8 cellular contexts compared by ENCODE assay signal in genomic region chr3:114056130-114057010, GRCh38. TPM values are rescaled to one million over a fixed set of nuclear protein-coding genes. Genes with fewer than 3 reads are reported as not detected.
DNase-seq lines count a peak whose midpoint lies in the region; ATAC-seq and TF ChIP-seq lines count a peak whose summit lies in the region.

TSS of gene CCDC191 (minus strand) at chr3:114056526. CDS start at chr3:114056466, 60 bp downstream.
TSS of gene QTRT2 (plus strand) at chr3:114056737. CDS start at chr3:114065258, 8,521 bp downstream.

- no peaks in the 10 kb centered on the region for H3K36me3 ChIP-seq in smooth muscle cell (ENCODE audit: low read depth)

- under 1% methylated on average over 49 of the region's 49 CpGs for WGBS in smooth muscle cell (ENCODE audit: low lambda C conversion rate)

- H3K27me3 Mint-ChIP-seq in WTC11 (ENCODE audit: low read depth), result no peaks in the 10 kb centered on the region; the same call in 1 of the 2 replicates
- peaks cover 4 to 8% (median 6%) of the 10 kb centered on the region in 3 donors for H3K27me3 Mint-ChIP-seq in immature natural killer cell (ENCODE audit: low read depth in 3 of 3)

- no peaks in the 10 kb centered on the region for H3K27me3 ChIP-seq in smooth muscle cell (ENCODE audit: low read depth)

- peaks cover 21% of the 10 kb centered on the region for H3K4me1 ChIP-seq in smooth muscle cell (ENCODE audit: low read depth)

- H3K27ac ChIP-seq in caudate nucleus (ENCODE audit: low read depth, low read length), result peak within 1 kb of the TSS; percentile 87
- H3K27ac ChIP-seq in smooth muscle cell (ENCODE audit: low read depth), result peak within 1 kb of the TSS; percentile 68

- TF ChIP-seq CTCF in WTC11 (IDR thresholded peaks at IDR 0.05) (no peak), smooth muscle cell (IDR thresholded peaks at IDR 0.05; ENCODE audit: borderline replicate concordance, insufficient read depth, poor library complexity, severe bottlenecking) (no peak)

- H4K20me1 ChIP-seq in smooth muscle cell (ENCODE audit: low read depth), result no peaks in the 10 kb centered on the region

- H3K4me2 ChIP-seq in smooth muscle cell, result peak within 1 kb of the TSS; percentile 94

- no peaks in the 10 kb centered on the region for H3K36me3 Mint-ChIP-seq in WTC11
- H3K36me3 Mint-ChIP-seq in immature natural killer cell, result peaks cover 0 to 4% (median 0%) of the 10 kb centered on the region in 3 donors

- peak within 1 kb of the TSS; percentile 92 for H2AFZ ChIP-seq in smooth muscle cell (ENCODE audit: low read depth)

- TF ChIP-seq POLR2A in GM18951 (IDR thresholded peaks at IDR 0.05; ENCODE audit: extremely low read depth, insufficient read depth, insufficient read length), result peak; percentile 48

- no peaks in the 10 kb centered on the region for H3F3A ChIP-seq in smooth muscle cell (ENCODE audit: low read depth)

- peaks cover 24% of the 10 kb centered on the region for H3K4me1 Mint-ChIP-seq in WTC11
- H3K4me1 Mint-ChIP-seq in immature natural killer cell, result peaks cover 28 to 43% of the 10 kb centered on the region in 2 donors

- peak; percentile 98 for ATAC-seq in HG03175 (IDR thresholded peaks at IDR 0.05; ENCODE audit: unreplicated experiment)
- ATAC-seq in WTC11, result peak; percentile 98

- in situ Hi-C loops in GM18951 (cut with MboI; ENCODE audit: low sequenced_read_pairs, unreplicated experiment), result no loop called here

- DNase-seq in AG08396 (ENCODE audit: low spot score) (peak; percentile 96), NCI-H2227 treated with DMSO at 0.1 percent for 48 hours (lab: John Stamatoyannopoulos, UW) (peak; percentile 96), WTC11 (ENCODE audit: low spot score) (peak; percentile 98), caudate nucleus (lab: John Stamatoyannopoulos, UW) (peak; percentile 93 to 100 (median 99)), immature natural killer cell (peak; percentile 97 to 98 (median 98)), smooth muscle cell (lab: John Stamatoyannopoulos, UW; ENCODE audit: unreplicated experiment) (peak; percentile 85)

- POLR2A ChIA-PET in WTC11 (lab: Charles Lee), result interaction anchor here (0.6 to 0.8 kb wide), 2 partner anchors 9 to 25 kb away, joined by 3 read pairs; no protein-coding TSS in a partner anchor

- H3K9ac ChIP-seq in smooth muscle cell (ENCODE audit: low read depth), result peak within 1 kb of the TSS; percentile 86

- no peaks in the 10 kb centered on the region for H3K9me3 ChIP-seq in smooth muscle cell (replicated peaks; ENCODE audit: low read depth)

- H3K27ac Mint-ChIP-seq in WTC11 (peak within 1 kb of the TSS; percentile 94), immature natural killer cell (peak within 1 kb of the TSS; percentile 93 to 100 (median 98))

- H3K9me3 Mint-ChIP-seq in WTC11 (no peaks in the 10 kb centered on the region), immature natural killer cell (no peaks in the 10 kb centered on the region)

- H3K79me2 ChIP-seq in smooth muscle cell (ENCODE audit: low read depth), result peaks cover 38% of the 10 kb centered on the region

- CTCF ChIA-PET in WTC11 (lab: Charles Lee), result interaction anchor here (1.4 kb wide), 1 partner anchor 144 kb away, joined by 4 read pairs; no protein-coding TSS in a partner anchor

- H3K4me3 ChIP-seq in smooth muscle cell, result peak within 1 kb of the TSS; percentile 68

- H3K4me3 Mint-ChIP-seq in WTC11 (peak within 1 kb of the TSS; percentile 83), immature natural killer cell (peak within 1 kb of the TSS; percentile 95 to 100 (median 97))

TF ChIP-seq in WTC11, 78 proteins besides CTCF, POLR2A, EP300 and RAD21 (continues in another document):
- TF ChIP-seq ZNF423 (CRISPR knock-in tag; IDR thresholded peaks at IDR 0.05) (no peak), NFYB (CRISPR knock-in tag; conservative IDR thresholded peaks at IDR 0.05; ENCODE audit: low read depth) (peak; percentile 83), SOX15 (CRISPR knock-in tag; IDR thresholded peaks at IDR 0.05) (no peak), SMAD3 (CRISPR knock-in tag; IDR thresholded peaks at IDR 0.05; ENCODE audit: borderline replicate concordance) (peak; percentile 40; the same call in 1 of the 2 replicates), GRHL2 (CRISPR knock-in tag; IDR thresholded peaks at IDR 0.05; ENCODE audit: insufficient replicate concordance, severe bottlenecking) (no peak), ELF4 (CRISPR knock-in tag; IDR thresholded peaks at IDR 0.05; ENCODE audit: low read depth) (no peak), PRRX2 (CRISPR knock-in tag; IDR thresholded peaks at IDR 0.05) (no peak), ZNF138 (CRISPR knock-in tag; conservative IDR thresholded peaks at IDR 0.05) (no peak), SP1 (CRISPR knock-in tag; conservative IDR thresholded peaks at IDR 0.05) (peak; percentile 83), HMGA2 (CRISPR knock-in tag; IDR thresholded peaks at IDR 0.05) (no peak), FOXK1 (CRISPR knock-in tag; IDR thresholded peaks at IDR 0.05) (peak; percentile 93)
- TF ChIP-seq, protein P1, sequence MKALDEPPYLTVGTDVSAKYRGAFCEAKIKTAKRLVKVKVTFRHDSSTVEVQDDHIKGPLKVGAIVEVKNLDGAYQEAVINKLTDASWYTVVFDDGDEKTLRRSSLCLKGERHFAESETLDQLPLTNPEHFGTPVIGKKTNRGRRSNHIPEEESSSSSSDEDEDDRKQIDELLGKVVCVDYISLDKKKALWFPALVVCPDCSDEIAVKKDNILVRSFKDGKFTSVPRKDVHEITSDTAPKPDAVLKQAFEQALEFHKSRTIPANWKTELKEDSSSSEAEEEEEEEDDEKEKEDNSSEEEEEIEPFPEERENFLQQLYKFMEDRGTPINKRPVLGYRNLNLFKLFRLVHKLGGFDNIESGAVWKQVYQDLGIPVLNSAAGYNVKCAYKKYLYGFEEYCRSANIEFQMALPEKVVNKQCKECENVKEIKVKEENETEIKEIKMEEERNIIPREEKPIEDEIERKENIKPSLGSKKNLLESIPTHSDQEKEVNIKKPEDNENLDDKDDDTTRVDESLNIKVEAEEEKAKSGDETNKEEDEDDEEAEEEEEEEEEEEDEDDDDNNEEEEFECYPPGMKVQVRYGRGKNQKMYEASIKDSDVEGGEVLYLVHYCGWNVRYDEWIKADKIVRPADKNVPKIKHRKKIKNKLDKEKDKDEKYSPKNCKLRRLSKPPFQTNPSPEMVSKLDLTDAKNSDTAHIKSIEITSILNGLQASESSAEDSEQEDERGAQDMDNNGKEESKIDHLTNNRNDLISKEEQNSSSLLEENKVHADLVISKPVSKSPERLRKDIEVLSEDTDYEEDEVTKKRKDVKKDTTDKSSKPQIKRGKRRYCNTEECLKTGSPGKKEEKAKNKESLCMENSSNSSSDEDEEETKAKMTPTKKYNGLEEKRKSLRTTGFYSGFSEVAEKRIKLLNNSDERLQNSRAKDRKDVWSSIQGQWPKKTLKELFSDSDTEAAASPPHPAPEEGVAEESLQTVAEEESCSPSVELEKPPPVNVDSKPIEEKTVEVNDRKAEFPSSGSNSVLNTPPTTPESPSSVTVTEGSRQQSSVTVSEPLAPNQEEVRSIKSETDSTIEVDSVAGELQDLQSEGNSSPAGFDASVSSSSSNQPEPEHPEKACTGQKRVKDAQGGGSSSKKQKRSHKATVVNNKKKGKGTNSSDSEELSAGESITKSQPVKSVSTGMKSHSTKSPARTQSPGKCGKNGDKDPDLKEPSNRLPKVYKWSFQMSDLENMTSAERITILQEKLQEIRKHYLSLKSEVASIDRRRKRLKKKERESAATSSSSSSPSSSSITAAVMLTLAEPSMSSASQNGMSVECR (CRISPR knock-in tag; IDR thresholded peaks at IDR 0.05; ENCODE audit: borderline replicate concordance), result peak; percentile 86; the same call in 1 of the 2 replicates
- TF ChIP-seq, protein P2, sequence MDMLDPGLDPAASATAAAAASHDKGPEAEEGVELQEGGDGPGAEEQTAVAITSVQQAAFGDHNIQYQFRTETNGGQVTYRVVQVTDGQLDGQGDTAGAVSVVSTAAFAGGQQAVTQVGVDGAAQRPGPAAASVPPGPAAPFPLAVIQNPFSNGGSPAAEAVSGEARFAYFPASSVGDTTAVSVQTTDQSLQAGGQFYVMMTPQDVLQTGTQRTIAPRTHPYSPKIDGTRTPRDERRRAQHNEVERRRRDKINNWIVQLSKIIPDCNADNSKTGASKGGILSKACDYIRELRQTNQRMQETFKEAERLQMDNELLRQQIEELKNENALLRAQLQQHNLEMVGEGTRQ (CRISPR knock-in tag; IDR thresholded peaks at IDR 0.05), result peak; percentile 81
- TF ChIP-seq, protein P3, sequence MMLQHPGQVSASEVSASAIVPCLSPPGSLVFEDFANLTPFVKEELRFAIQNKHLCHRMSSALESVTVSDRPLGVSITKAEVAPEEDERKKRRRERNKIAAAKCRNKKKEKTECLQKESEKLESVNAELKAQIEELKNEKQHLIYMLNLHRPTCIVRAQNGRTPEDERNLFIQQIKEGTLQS (CRISPR knock-in tag; conservative IDR thresholded peaks at IDR 0.05), result no peak
- TF ChIP-seq, protein P4, sequence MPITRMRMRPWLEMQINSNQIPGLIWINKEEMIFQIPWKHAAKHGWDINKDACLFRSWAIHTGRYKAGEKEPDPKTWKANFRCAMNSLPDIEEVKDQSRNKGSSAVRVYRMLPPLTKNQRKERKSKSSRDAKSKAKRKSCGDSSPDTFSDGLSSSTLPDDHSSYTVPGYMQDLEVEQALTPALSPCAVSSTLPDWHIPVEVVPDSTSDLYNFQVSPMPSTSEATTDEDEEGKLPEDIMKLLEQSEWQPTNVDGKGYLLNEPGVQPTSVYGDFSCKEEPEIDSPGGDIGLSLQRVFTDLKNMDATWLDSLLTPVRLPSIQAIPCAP (CRISPR knock-in tag; IDR thresholded peaks at IDR 0.05), result no peak

RNA-seq across cellular contexts. Expression of gene CCDC191, which starts in this region (rescaled TPM):
- total RNA-seq in WTC11 (2021) (1.6 to 1.7 TPM (median 1.7 TPM) in 3 replicates), smooth muscle cell (5.8 and 7.4 TPM in 2 replicates)
- polyA plus RNA-seq in immature natural killer cell (1 to 10 TPM in 1 of 3 donors, under 1 TPM in 1, not detected in 1; 0.67 to 2.9 TPM), smooth muscle cell (1.2 and 3.3 TPM in 2 replicates)

RNA-seq across cellular contexts. Expression of gene QTRT2, which starts in this region (rescaled TPM):
- total RNA-seq in WTC11 (2021), result 35.5 to 40.0 TPM (median 38.3 TPM) in 3 replicates
- 10 to 100 TPM in 2 of 3 donors, 1 to 10 TPM in 1; 2.5 to 12.3 (median 12.0) TPM for polyA plus RNA-seq in immature natural killer cell
- total RNA-seq in smooth muscle cell, result 6.9 and 14.9 TPM in 2 replicates
- polyA plus RNA-seq in smooth muscle cell, result 4.2 and 7.1 TPM in 2 replicates

Comparison
In these comparisons a context has a peak if more than half of its experiments do, and no peak if none do; other contexts are left out.
1. Peak in every context shown above with its lines: DNase-seq, ATAC-seq, H3K4me3 ChIP-seq and H3K27ac ChIP-seq.